In the genomic region with DNA sequence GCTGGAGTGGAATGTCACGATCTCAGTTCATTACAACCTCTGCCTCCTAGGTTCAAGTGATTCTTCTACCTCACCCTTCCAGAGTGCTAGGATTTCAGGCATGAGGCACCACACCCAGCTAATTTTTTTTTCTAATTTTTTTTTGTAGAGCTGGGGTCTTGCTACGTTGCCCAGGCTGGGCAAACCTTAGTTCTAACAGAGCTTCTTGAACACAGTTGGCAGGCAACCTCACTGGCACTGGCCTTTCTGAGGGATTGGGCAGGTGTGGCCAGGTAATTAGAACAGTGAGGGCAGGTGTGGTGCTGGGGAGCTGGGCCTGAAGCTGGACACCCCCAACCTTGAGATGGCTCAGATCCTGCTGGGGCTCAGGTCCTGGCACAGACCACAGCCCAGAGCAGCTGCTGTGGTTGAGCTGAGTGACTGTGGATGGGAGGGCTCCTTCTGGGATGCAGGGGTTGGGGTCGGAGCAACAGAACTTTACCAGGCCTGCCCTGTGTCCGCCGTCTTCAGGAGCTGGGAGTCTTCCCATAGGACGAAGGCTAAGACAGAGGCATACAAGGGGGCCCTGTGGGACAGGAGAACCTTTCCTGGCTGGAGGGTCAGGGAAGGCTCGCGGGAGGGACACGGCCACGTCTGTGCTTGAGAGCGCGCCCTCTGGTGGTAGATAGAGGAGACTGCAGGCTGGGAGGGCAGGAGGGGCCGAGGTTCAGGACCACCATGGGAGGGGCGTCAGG, we compare ENCODE assay signal across 8 cellular contexts. TPM values are rescaled to one million over a fixed set of nuclear protein-coding genes. Genes with fewer than 3 reads are reported as not detected.
A peak's percentile ranks its signal among the peaks of the same experiment; 100 is the strongest.
DNase-seq lines count a peak whose midpoint lies in the region; ATAC-seq, FAIRE-seq and TF ChIP-seq lines count a peak whose summit lies in the region.

No MANE protein-coding gene starts in this region.

- peak; percentile 71 to 84 (median 78) for TF ChIP-seq CTCF in pancreas (IDR thresholded peaks at IDR 0.05)

- H3K4me3 ChIP-seq in pancreas, result no peak overlapping the region

- TF ChIP-seq POLR2A in erythroblast (IDR thresholded peaks at IDR 0.05; ENCODE audit: low read length), result no peak

- FAIRE-seq in pancreas (lab: Jason Lieb, UNC), result no peak

- peak overlapping the region in 2 of 3 donors; percentile 8 to 53 for H3K27ac Mint-ChIP-seq in IgD-negative memory B cell

- peak; percentile 60 to 96 (median 84) for ATAC-seq in pancreas
- no peak for ATAC-seq in GM18520 (IDR thresholded peaks at IDR 0.05; ENCODE audit: unreplicated experiment)

- WGBS in pancreas, 2 donors, result 19 to 28% methylated on average over 14 of the region's 14 CpGs

- no peaks in the 10 kb centered on the region for H3K9me3 ChIP-seq in pancreas

- no peaks in the 10 kb centered on the region for H3K4me1 ChIP-seq in pancreas

- intact Hi-C loops in pancreas (cut with DNase I), result no loop called here

- peaks cover 5 to 14% (median 12%) of the 10 kb centered on the region in 3 donors for H3K9me3 Mint-ChIP-seq in IgD-negative memory B cell

- no peaks in the 10 kb centered on the region for H3K27me3 ChIP-seq in pancreas

- H3K36me3 Mint-ChIP-seq in IgD-negative memory B cell, result no peaks in the 10 kb centered on the region

- H3K27me3 Mint-ChIP-seq in IgD-negative memory B cell, result peaks cover 7% of the 10 kb centered on the region

- no peaks in the 10 kb centered on the region for H3K36me3 ChIP-seq in pancreas

- no peak overlapping the region for H3K27ac ChIP-seq in pancreas

- DNase-seq in CD1c-positive myeloid dendritic cell (ENCODE audit: extremely low spot score) (peak; percentile 22), erythroblast (lab: John Stamatoyannopoulos, UW) (peak; percentile 40 to 59), pancreas (peak; percentile 17 to 75 (median 38)), GF-D8 (lab: John Stamatoyannopoulos, UW) (no peak), hippocampal formation (lab: John Stamatoyannopoulos, UW) (no peak)
- peak in 2 of 3 experiments; percentile 29 to 35 for DNase-seq in activated CD8-positive, alpha-beta memory T cell treated with anti-CD3 and anti-CD28 coated beads for 48 hours (ENCODE audit: low read depth in 2 of 3, low spot score in 2 of 3)

- H3K4me1 Mint-ChIP-seq in IgD-negative memory B cell, result peaks cover 4 to 7% (median 7%) of the 10 kb centered on the region in 3 donors

- H3K4me3 Mint-ChIP-seq in IgD-negative memory B cell, result peak overlapping the region in 2 of 4 donors; percentile 49 to 75

RNA-seq across cellular contexts. Expression of gene COL26A1, which starts 48.2 kb away (rescaled TPM):
- polyA plus RNA-seq in IgD-negative memory B cell, result not detected
- total RNA-seq in pancreas, result 1 to 10 TPM in 2 of 6 donors, under 1 TPM in 4; 0.37 to 1.2 (median 0.64) TPM
- 1 to 10 TPM in 1 of 2 donors, under 1 TPM in 1; 0.87 to 3.5 TPM for polyA plus RNA-seq in pancreas

Comparison
In these comparisons a context has a peak if more than half of its experiments do, and no peak if none do; other contexts are left out.
1. DNase-seq: peak in CD1c-positive myeloid dendritic cell (single experiment), activated CD8-positive, alpha-beta memory T cell treated with anti-CD3 and anti-CD28 coated beads for 48 hours (2 of 3), erythroblast (2 of 2) and pancreas (6 of 6); none in GF-D8 (single experiment) and hippocampal formation (0 of 2).